ENCODE assay signal across 11 cellular contexts in the genomic region with DNA sequence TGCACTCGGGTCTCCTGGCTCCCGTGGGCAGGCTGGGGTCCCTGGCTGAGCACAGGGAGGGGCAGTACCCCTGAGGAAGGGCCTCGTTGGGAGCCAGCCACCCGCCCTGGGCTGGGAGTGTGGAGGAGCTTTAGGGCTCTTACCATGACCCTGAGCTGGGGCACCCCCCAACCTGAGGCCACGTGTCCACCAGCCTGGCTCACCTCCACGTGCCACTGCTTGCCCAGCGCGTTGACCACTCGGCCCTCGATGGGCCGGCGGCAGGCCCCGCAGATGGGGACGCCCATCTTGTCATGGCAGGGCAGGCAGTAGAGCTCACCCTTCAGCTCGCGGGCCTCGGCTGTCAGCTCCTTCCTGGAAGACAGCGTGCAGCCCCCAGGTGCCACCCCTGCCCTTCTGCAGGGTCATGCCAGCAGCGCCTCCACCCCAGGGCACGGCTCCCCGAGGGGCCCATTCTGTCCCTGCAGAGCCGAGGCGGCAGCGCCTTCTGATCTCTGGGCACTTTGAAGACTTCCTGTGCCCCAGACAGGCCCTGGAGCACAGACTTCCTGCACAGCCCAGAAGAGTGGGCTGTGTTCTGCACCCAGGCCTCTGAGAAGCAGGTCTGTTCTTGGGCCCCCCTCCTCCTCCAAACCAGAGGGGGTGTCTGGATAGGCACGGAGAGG.
DNase-seq lines count a peak whose midpoint lies in the region; ATAC-seq, FAIRE-seq and TF ChIP-seq lines count a peak whose summit lies in the region.
"Had no signal": no experiment of that assay in that cellular context is flagged by ENCODE, and none has a peak within 500 bp of the region (broad histone marks: within the 10 kb centered on the region; RNA-seq: fewer than 3 reads in every experiment).

No MANE protein-coding gene starts in this region.

- no peak for FAIRE-seq in D721Med (lab: Jason Lieb, UNC)
- FAIRE-seq: RCC 7860 had no signal

- no peak overlapping the region for H3K4me3 Mint-ChIP-seq in dendritic cell treated with granulocyte-macrophage colony-stimulating factor and Interleukin-4, amounts not matched to agents 40 ng/mL and 50 ng/mL, for 4 days

- DNase-seq in KG1 (lab: John Stamatoyannopoulos, UW) = peak; percentile 16
- peak; percentile 46 to 48 for DNase-seq in activated CD4-positive, alpha-beta T cell treated with anti-CD3 and anti-CD28 coated beads, Interleukin-2, amount 50 U/mL, for 48 hours
- DNase-seq in stimulated activated CD8-positive, alpha-beta memory T cell treated with anti-CD3 and anti-CD28 coated beads, Interleukin-15, amount 100 ng/mL, for 1 hour (ENCODE audit: low read depth) = peak; percentile 12
- DNase-seq in D721Med (ENCODE audit: insufficient read length, low spot score) = no peak
- no peak for DNase-seq in NCI-H2196 (lab: John Stamatoyannopoulos, UW; ENCODE audit: unreplicated experiment)
- DNase-seq in COLO668 (lab: John Stamatoyannopoulos, UW; ENCODE audit: unreplicated experiment) = no peak
- DNase-seq: dermis blood vessel endothelial cell, NCI-H146 had no signal

- TF ChIP-seq CTCF in D721Med (IDR thresholded peaks at IDR 0.05; ENCODE audit: insufficient read depth, missing control alignments) = no peak

- intact Hi-C loops in dendritic cell treated with granulocyte-macrophage colony-stimulating factor and Interleukin-4, amounts not matched to agents 40 ng/mL and 50 ng/mL, for 4 days (cut with micrococcal nuclease) = no loop called here

- H3K27me3 Mint-ChIP-seq in dendritic cell treated with granulocyte-macrophage colony-stimulating factor and Interleukin-4, amounts not matched to agents 40 ng/mL and 50 ng/mL, for 4 days = no peaks in the 10 kb centered on the region

- H3K36me3 Mint-ChIP-seq in dendritic cell treated with granulocyte-macrophage colony-stimulating factor and Interleukin-4, amounts not matched to agents 40 ng/mL and 50 ng/mL, for 4 days (ENCODE audit: low read depth) = no peaks in the 10 kb centered on the region

- H3K4me1 Mint-ChIP-seq in dendritic cell treated with granulocyte-macrophage colony-stimulating factor and Interleukin-4, amounts not matched to agents 40 ng/mL and 50 ng/mL, for 4 days (ENCODE audit: low read depth) = peaks cover 52% of the 10 kb centered on the region

- H3K27ac Mint-ChIP-seq in dendritic cell treated with granulocyte-macrophage colony-stimulating factor and Interleukin-4, amounts not matched to agents 40 ng/mL and 50 ng/mL, for 4 days = peak overlapping the region; percentile 48

- no peak for ATAC-seq in GM21619 (IDR thresholded peaks at IDR 0.05; ENCODE audit: unreplicated experiment)

- no peaks in the 10 kb centered on the region for H3K9me3 Mint-ChIP-seq in dendritic cell treated with granulocyte-macrophage colony-stimulating factor and Interleukin-4, amounts not matched to agents 40 ng/mL and 50 ng/mL, for 4 days

Comparison
In these comparisons a context has a peak if more than half of its experiments do, and no peak if none do; other contexts are left out.
1. DNase-seq: peak in KG1 (single experiment), activated CD4-positive, alpha-beta T cell treated with anti-CD3 and anti-CD28 coated beads, Interleukin-2, amount 50 U/mL, for 48 hours (2 of 2) and stimulated activated CD8-positive, alpha-beta memory T cell treated with anti-CD3 and anti-CD28 coated beads, Interleukin-15, amount 100 ng/mL, for 1 hour (single experiment); none in D721Med (single experiment), NCI-H2196 (single experiment) and COLO668 (single experiment).